ENCODE assay signal across 27 cellular contexts in genomic region chr6:137080711-137081110, GRCh38. TPM values are rescaled to one million over a fixed set of nuclear protein-coding genes. Genes with fewer than 3 reads are reported as not detected.
"Had no signal": no experiment of that assay in that cellular context is flagged by ENCODE, and none has a peak within 500 bp of the region (broad histone marks: within the 10 kb centered on the region; RNA-seq: fewer than 3 reads in every experiment).

No MANE protein-coding gene starts in this region.

- H3K27ac ChIP-seq: colonic mucosa, epithelial cell of prostate, esophagus squamous epithelium, gastrocnemius medialis, heart right ventricle, left lung, lower lobe of right lung had no signal

- H3K27me3 ChIP-seq: colonic mucosa, esophagus squamous epithelium, gastrocnemius medialis, heart right ventricle, left lung had no signal

- H3K4me1 Mint-ChIP-seq: immature natural killer cell had no signal

- H3K4me3 ChIP-seq: colonic mucosa, esophagus squamous epithelium, gastrocnemius medialis, heart right ventricle, left lung, lower lobe of right lung had no signal

- DNase-seq: colonic mucosa; cortex of kidney; effector CD8-positive, alpha-beta T cell; effector memory CD8-positive, alpha-beta T cell; endodermal cell; erythroblast; esophagus squamous epithelium; foreskin fibroblast; foreskin melanocyte; gastrocnemius medialis; glutamatergic neuron; head of caudate nucleus; heart right ventricle; hippocampal formation; immature natural killer cell; islet precursor cell; kidney; left cardiac atrium; left lung; left ventricle myocardium superior; lower lobe of right lung; mesenchymal stem cell; naive thymus-derived CD4-positive, alpha-beta T cell had no signal

- H3K27ac Mint-ChIP-seq: dendritic cell treated with granulocyte-macrophage colony-stimulating factor and Interleukin-4, amounts not matched to agents 40 ng/mL and 50 ng/mL, for 4 days; effector memory CD8-positive, alpha-beta T cell; endodermal cell; immature natural killer cell; mesothelial cell of epicardium; naive thymus-derived CD4-positive, alpha-beta T cell had no signal

- H3K36me3 ChIP-seq: colonic mucosa, esophagus squamous epithelium, gastrocnemius medialis, heart right ventricle, left lung, lower lobe of right lung had no signal

- ATAC-seq: effector memory CD8-positive, alpha-beta T cell; esophagus mucosa; gastrocnemius medialis; heart right ventricle; left cardiac atrium; left lung; left ventricle myocardium superior; lower lobe of right lung; naive thymus-derived CD4-positive, alpha-beta T cell had no signal

- H3K36me3 Mint-ChIP-seq: immature natural killer cell; mesothelial cell of epicardium; naive thymus-derived CD4-positive, alpha-beta T cell had no signal

- H3K9me3 ChIP-seq: colonic mucosa, esophagus squamous epithelium, gastrocnemius medialis, heart right ventricle, left lung, lower lobe of right lung had no signal

- H3K4me3 Mint-ChIP-seq: dendritic cell treated with granulocyte-macrophage colony-stimulating factor and Interleukin-4, amounts not matched to agents 40 ng/mL and 50 ng/mL, for 4 days; effector memory CD8-positive, alpha-beta T cell; endodermal cell; immature natural killer cell; mesothelial cell of epicardium; naive thymus-derived CD4-positive, alpha-beta T cell had no signal

- H3K4me1 ChIP-seq: colonic mucosa, esophagus squamous epithelium, gastrocnemius medialis, heart right ventricle, left lung, lower lobe of right lung had no signal

- H3K9me3 Mint-ChIP-seq: dendritic cell treated with granulocyte-macrophage colony-stimulating factor and Interleukin-4, amounts not matched to agents 40 ng/mL and 50 ng/mL, for 4 days; effector memory CD8-positive, alpha-beta T cell; immature natural killer cell; mesothelial cell of epicardium; naive thymus-derived CD4-positive, alpha-beta T cell had no signal

RNA-seq across cellular contexts. Expression of gene IL20RA, which starts 35.9 kb away (rescaled TPM):
- total RNA-seq: naive thymus-derived CD4-positive, alpha-beta T cell had no signal
